In the genomic region with DNA sequence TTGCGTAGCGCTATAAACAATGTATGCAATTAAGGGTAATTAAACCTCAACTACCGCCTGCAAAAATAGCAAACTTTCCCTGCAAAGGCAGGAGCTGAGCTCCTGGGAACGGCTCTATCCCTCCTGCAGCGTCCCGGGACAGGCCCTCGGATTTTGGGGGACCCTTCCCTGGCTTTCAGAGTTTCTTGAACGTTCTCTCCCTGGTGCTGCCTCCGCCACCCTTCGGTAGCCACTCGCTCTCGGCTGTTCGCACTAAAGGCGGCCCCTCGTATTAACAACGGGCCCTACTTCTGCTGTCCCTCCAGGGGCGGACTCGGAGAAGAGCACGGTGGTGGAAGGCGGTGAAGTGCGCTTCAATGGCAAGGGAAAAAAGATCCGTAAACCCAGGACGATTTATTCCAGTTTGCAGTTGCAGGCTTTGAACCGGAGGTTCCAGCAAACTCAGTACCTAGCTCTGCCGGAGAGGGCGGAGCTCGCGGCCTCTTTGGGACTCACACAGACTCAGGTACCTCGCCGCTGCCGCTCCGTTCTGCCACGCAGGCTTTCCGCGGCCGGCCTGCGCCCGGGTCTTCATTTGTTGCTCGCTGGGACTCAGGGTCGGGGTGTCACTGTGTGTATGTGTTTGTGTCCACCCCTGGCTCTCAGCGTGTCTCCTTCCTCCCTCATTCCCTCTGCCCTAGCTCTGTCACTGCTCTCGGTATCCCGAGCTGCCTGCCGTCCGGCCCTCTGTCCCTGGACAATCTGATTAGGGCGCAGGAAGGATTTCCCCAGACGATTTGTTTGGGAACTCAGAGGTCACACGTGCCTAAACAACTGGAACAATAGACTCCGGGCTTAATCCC, we compare ENCODE assay signal across 9 cellular contexts. TPM values are rescaled to one million over a fixed set of nuclear protein-coding genes. Genes with fewer than 3 reads are reported as not detected.
A peak's percentile ranks its signal among the peaks of the same experiment; 100 is the strongest.
DNase-seq lines count a peak whose midpoint lies in the region; TF ChIP-seq lines count a peak whose summit lies in the region.
"Had no signal": no experiment of that assay in that cellular context is flagged by ENCODE, and none has a peak within 500 bp of the region (broad histone marks: within the 10 kb centered on the region; RNA-seq: fewer than 3 reads in every experiment).

No MANE protein-coding gene starts in this region.

- in situ Hi-C loops in transverse colon (cut with MboI; ENCODE audit: low pct_ligation_motif_present in 1 of 4, low pct_unique_long_range_greater_than_20kb in 1 of 4, low sequenced_read_pairs in 3 of 4) = no loop called here

- 5 to 7% methylated on average over 10 to 49 of the region's 49 CpGs for WGBS in transverse colon (ENCODE audit: low coverage in 1 of 2), 2 donors

- TF ChIP-seq POLR2A in transverse colon (IDR thresholded peaks at IDR 0.05) = no peak

- peaks cover 100% of the 10 kb centered on the region for H3K27me3 ChIP-seq in transverse colon

- peaks cover 96% of the 10 kb centered on the region for H3K27me3 Mint-ChIP-seq in activated naive CD4-positive, alpha-beta T cell treated with anti-CD3 and anti-CD28 coated beads for 36 hours (ENCODE audit: low read depth)

- no peaks in the 10 kb centered on the region for H3K9me3 ChIP-seq in transverse colon

- intact Hi-C loops in activated naive CD4-positive, alpha-beta T cell treated with anti-CD3 and anti-CD28 coated beads for 36 hours (cut with micrococcal nuclease) = loop anchor here (1.0 kb wide), 1 partner anchor 9 kb away; no protein-coding TSS in a partner anchor
- intact Hi-C loops in transverse colon (cut with DNase I; ENCODE audit: low total_unique reads) = no loop called here

- no peaks in the 10 kb centered on the region for H3K36me3 ChIP-seq in transverse colon

- CTCF ChIA-PET in activated naive CD4-positive, alpha-beta T cell treated with anti-CD3 and anti-CD28 coated beads for 36 hours (lab: Charles Lee) = interaction anchor here (0.5 to 3.7 kb wide), 8 partner anchors 9 to 642 kb away, joined by 3 to 21 read pairs (median 4); a partner anchor contains a TSS

- H3K36me3 Mint-ChIP-seq in activated naive CD4-positive, alpha-beta T cell treated with anti-CD3 and anti-CD28 coated beads for 36 hours (ENCODE audit: low read depth) = no peaks in the 10 kb centered on the region

- peak overlapping the region in 2 of 4 donors; percentile 5 to 28 for H3K4me3 ChIP-seq in transverse colon

- H3K27ac ChIP-seq in transverse colon = no peak overlapping the region

- peak in 4 of 5 experiments; percentile 20 to 33 (median 28) for TF ChIP-seq CTCF in transverse colon (IDR thresholded peaks at IDR 0.05)

- peaks cover 19 to 56% (median 43%) of the 10 kb centered on the region in 4 donors for H3K4me1 ChIP-seq in transverse colon

- H3K4me1 Mint-ChIP-seq in activated naive CD4-positive, alpha-beta T cell treated with anti-CD3 and anti-CD28 coated beads for 36 hours (ENCODE audit: low read depth) = peaks cover 61% of the 10 kb centered on the region

- H3K9me3 Mint-ChIP-seq in activated naive CD4-positive, alpha-beta T cell treated with anti-CD3 and anti-CD28 coated beads for 36 hours = no peaks in the 10 kb centered on the region

- H3K4me3 Mint-ChIP-seq in activated naive CD4-positive, alpha-beta T cell treated with anti-CD3 and anti-CD28 coated beads for 36 hours = peak overlapping the region; percentile 59

- TF ChIP-seq EP300 in transverse colon (IDR thresholded peaks at IDR 0.05; ENCODE audit: low read depth) = no peak

- H3K27ac Mint-ChIP-seq in activated naive CD4-positive, alpha-beta T cell treated with anti-CD3 and anti-CD28 coated beads for 36 hours = no peak overlapping the region

- DNase-seq in DMS 273 (lab: John Stamatoyannopoulos, UW; ENCODE audit: unreplicated experiment) (peak; percentile 39), DMS 273 treated with DMSO at 0.1 percent for 48 hours (lab: John Stamatoyannopoulos, UW) (no peak), NCI-H2171 (lab: John Stamatoyannopoulos, UW) (peak; percentile 15), islet precursor cell (peak; percentile 90), transverse colon (peak; percentile 44), GM19238 (ENCODE audit: insufficient read length, low spot score) (no peak), GOT3 (lab: John Stamatoyannopoulos, UW) (no peak)
- peak; percentile 74 for DNase-seq in activated naive CD4-positive, alpha-beta T cell treated with anti-CD3 and anti-CD28 coated beads for 36 hours

RNA-seq across cellular contexts. Expression of a gene that starts 1.3 kb away (rescaled TPM):
- total RNA-seq in activated naive CD4-positive, alpha-beta T cell treated with anti-CD3 and anti-CD28 coated beads for 36 hours = not detected
- total RNA-seq in transverse colon = not detected

RNA-seq across cellular contexts. Expression of a gene that starts 16.1 kb away (rescaled TPM):
- not detected for total RNA-seq in activated naive CD4-positive, alpha-beta T cell treated with anti-CD3 and anti-CD28 coated beads for 36 hours
- under 1 TPM in 1 of 4 donors, not detected in 3; 0.16 TPM for total RNA-seq in transverse colon
- total RNA-seq: pulmonary artery endothelial cell had no signal

Comparison
In these comparisons a context has a peak if more than half of its experiments do, and no peak if none do; other contexts are left out.
1. DNase-seq: peak in DMS 273 (single experiment), NCI-H2171 (single experiment), activated naive CD4-positive, alpha-beta T cell treated with anti-CD3 and anti-CD28 coated beads for 36 hours (single experiment), islet precursor cell (single experiment) and transverse colon (single experiment); none in DMS 273 treated with DMSO at 0.1 percent for 48 hours (single experiment), GM19238 (single experiment) and GOT3 (single experiment).